ENCODE assay signal across 12 cellular contexts in genomic region chr4:54005475-54005874, GRCh38. TPM values are rescaled to one million over a fixed set of nuclear protein-coding genes. Genes with fewer than 3 reads are reported as not detected.
DNase-seq lines count a peak whose midpoint lies in the region; ATAC-seq, FAIRE-seq and TF ChIP-seq lines count a peak whose summit lies in the region.
"Had no signal": no experiment of that assay in that cellular context is flagged by ENCODE, and none has a peak within 500 bp of the region (broad histone marks: within the 10 kb centered on the region; RNA-seq: fewer than 3 reads in every experiment).

No MANE protein-coding gene starts in this region.

- H3K4me3 ChIP-seq in endocrine pancreas (ENCODE audit: control insufficient read depth, insufficient read depth, low read length) = peak overlapping the region; percentile 59
- H3K4me3 ChIP-seq in Peyer's patch = no peak overlapping the region
- H3K4me3 ChIP-seq: SJSA1 had no signal

- H3K9me3 ChIP-seq in endocrine pancreas (ENCODE audit: control insufficient read depth, low read length) (no peaks in the 10 kb centered on the region), Peyer's patch (no peaks in the 10 kb centered on the region)
- H3K9me3 ChIP-seq: SJSA1 had no signal

- no peaks in the 10 kb centered on the region for H3K27me3 Mint-ChIP-seq in natural killer cell treated with Interleukin-12 subunit alpha and Interleukin-12 subunit beta and Interleukin-15 and Interleukin-18, amount 100 ng/mL, for 72 hours
- no peaks in the 10 kb centered on the region for H3K27me3 Mint-ChIP-seq in activated T-cell treated with anti-CD3 and anti-CD28 coated beads, Interleukin-2, amount 50 U/mL, for 72 hours (ENCODE audit: low read depth)

- H3K27me3 ChIP-seq in endocrine pancreas (ENCODE audit: control insufficient read depth, insufficient read depth, low read length) = no peaks in the 10 kb centered on the region
- no peaks in the 10 kb centered on the region for H3K27me3 ChIP-seq in Peyer's patch
- H3K27me3 ChIP-seq: SJSA1 had no signal

- no peak for TF ChIP-seq CTCF in Peyer's patch (IDR thresholded peaks at IDR 0.05)

- H3K9ac ChIP-seq in endocrine pancreas (ENCODE audit: control insufficient read depth, insufficient read depth, low read length) = no peak overlapping the region

- peak overlapping the region; percentile 52 for H3K4me3 Mint-ChIP-seq in natural killer cell treated with Interleukin-12 subunit alpha and Interleukin-12 subunit beta and Interleukin-15 and Interleukin-18, amount 100 ng/mL, for 72 hours
- H3K4me3 Mint-ChIP-seq in activated T-cell treated with anti-CD3 and anti-CD28 coated beads, Interleukin-2, amount 50 U/mL, for 72 hours = no peak overlapping the region

- DNase-seq in GM18507 (ENCODE audit: extremely low spot score, insufficient read length, low read depth) (no peak), LHCN-M2 (ENCODE audit: low read depth) (peak; percentile 45), NCI-H1436 (lab: John Stamatoyannopoulos, UW) (no peak), Peyer's patch (no peak)
- no peak for DNase-seq in natural killer cell treated with Interleukin-12 subunit alpha and Interleukin-12 subunit beta and Interleukin-15 and Interleukin-18, amount 100 ng/mL, for 72 hours (ENCODE audit: low spot score)
- DNase-seq in activated T-cell treated with anti-CD3 and anti-CD28 coated beads, Interleukin-2, amount 50 U/mL, for 72 hours = no peak
- DNase-seq: activated CD4-positive, alpha-beta T cell treated with anti-CD3 and anti-CD28 coated beads, Interleukin-2, amount 50 U/mL, for 48 hours; DMS79; NCI-H446 treated with DMSO at 0.1 percent for 48 hours had no signal

- H3K36me3 Mint-ChIP-seq in natural killer cell treated with Interleukin-12 subunit alpha and Interleukin-12 subunit beta and Interleukin-15 and Interleukin-18, amount 100 ng/mL, for 72 hours = no peaks in the 10 kb centered on the region
- peaks cover 0 to 10% of the 10 kb centered on the region in 2 donors for H3K36me3 Mint-ChIP-seq in activated T-cell treated with anti-CD3 and anti-CD28 coated beads, Interleukin-2, amount 50 U/mL, for 72 hours (ENCODE audit: insufficient read depth in 2 of 2)

- H3K27ac Mint-ChIP-seq in natural killer cell treated with Interleukin-12 subunit alpha and Interleukin-12 subunit beta and Interleukin-15 and Interleukin-18, amount 100 ng/mL, for 72 hours = peak overlapping the region in 1 of 2 donors; percentile 77
- no peak overlapping the region for H3K27ac Mint-ChIP-seq in activated T-cell treated with anti-CD3 and anti-CD28 coated beads, Interleukin-2, amount 50 U/mL, for 72 hours

- peak; percentile 46 to 80 for ATAC-seq in natural killer cell treated with Interleukin-12 subunit alpha and Interleukin-12 subunit beta and Interleukin-15 and Interleukin-18, amount 100 ng/mL, for 72 hours
- ATAC-seq in activated T-cell treated with anti-CD3 and anti-CD28 coated beads, Interleukin-2, amount 50 U/mL, for 72 hours (replicated peaks in 1 of 2) = no peak
- ATAC-seq: activated naive CD4-positive, alpha-beta T cell treated with anti-CD3 and anti-CD28 coated beads, Interleukin-2, amount 50 U/mL, for 72 hours had no signal

- H3K36me3 ChIP-seq in endocrine pancreas (ENCODE audit: control insufficient read depth, insufficient read depth, low read length) (no peaks in the 10 kb centered on the region), Peyer's patch (no peaks in the 10 kb centered on the region)

- no peaks in the 10 kb centered on the region for H3K9me3 Mint-ChIP-seq in natural killer cell treated with Interleukin-12 subunit alpha and Interleukin-12 subunit beta and Interleukin-15 and Interleukin-18, amount 100 ng/mL, for 72 hours
- H3K9me3 Mint-ChIP-seq in activated T-cell treated with anti-CD3 and anti-CD28 coated beads, Interleukin-2, amount 50 U/mL, for 72 hours = no peaks in the 10 kb centered on the region
- H3K9me3 Mint-ChIP-seq: activated naive CD4-positive, alpha-beta T cell treated with anti-CD3 and anti-CD28 coated beads, Interleukin-2, amount 50 U/mL, for 72 hours had no signal

- H3K4me1 ChIP-seq in endocrine pancreas (ENCODE audit: control insufficient read depth, insufficient read depth, low read length) = peaks cover 16% of the 10 kb centered on the region
- no peaks in the 10 kb centered on the region for H3K4me1 ChIP-seq in Peyer's patch
- H3K4me1 ChIP-seq: SJSA1 had no signal

- peaks cover 9 to 10% of the 10 kb centered on the region in 2 donors for H3K4me1 Mint-ChIP-seq in natural killer cell treated with Interleukin-12 subunit alpha and Interleukin-12 subunit beta and Interleukin-15 and Interleukin-18, amount 100 ng/mL, for 72 hours (ENCODE audit: low read depth in 2 of 2)
- no peaks in the 10 kb centered on the region for H3K4me1 Mint-ChIP-seq in activated T-cell treated with anti-CD3 and anti-CD28 coated beads, Interleukin-2, amount 50 U/mL, for 72 hours (ENCODE audit: low read depth)

- no peak for TF ChIP-seq POLR2A in Peyer's patch (IDR thresholded peaks at IDR 0.05)

- peak; percentile 56 for FAIRE-seq in GM18507 (lab: Jason Lieb, UNC)

- H3K27ac ChIP-seq in Peyer's patch = no peak overlapping the region
- H3K27ac ChIP-seq: SJSA1 had no signal

RNA-seq across cellular contexts. Expression of gene CHIC2, which starts 58.9 kb away (rescaled TPM):
- total RNA-seq in LHCN-M2 (2014; rRNA removed) (29.6 and 37.2 TPM in 2 replicates), Peyer's patch (10 to 100 TPM; 34.7 to 59.4 (median 47.6) TPM)
- 38.7 TPM for polyA plus RNA-seq in LHCN-M2 (2012)
- total RNA-seq in natural killer cell treated with Interleukin-12 subunit alpha and Interleukin-12 subunit beta and Interleukin-15 and Interleukin-18, amount 100 ng/mL, for 72 hours = 10 to 100 TPM; 15.2 to 31.3 TPM
- 10 to 100 TPM; 22.9 to 31.1 TPM for total RNA-seq in activated T-cell treated with anti-CD3 and anti-CD28 coated beads, Interleukin-2, amount 50 U/mL, for 72 hours

Comparison
In these comparisons a context has a peak if more than half of its experiments do, and no peak if none do; other contexts are left out.
1. ATAC-seq: peak in natural killer cell treated with Interleukin-12 subunit alpha and Interleukin-12 subunit beta and Interleukin-15 and Interleukin-18, amount 100 ng/mL, for 72 hours (2 of 2); none in activated T-cell treated with anti-CD3 and anti-CD28 coated beads, Interleukin-2, amount 50 U/mL, for 72 hours (0 of 2).